Comparison of ENCODE assay signal across 10 cellular contexts in genomic region chr10:22816298-22816653, GRCh38.
DNase-seq lines count a peak whose midpoint lies in the region; ATAC-seq, FAIRE-seq and TF ChIP-seq lines count a peak whose summit lies in the region.
"Had no signal": no experiment of that assay in that cellular context is flagged by ENCODE, and none has a peak within 500 bp of the region (broad histone marks: within the 10 kb centered on the region; RNA-seq: fewer than 3 reads in every experiment).

No MANE protein-coding gene starts in this region.

- H3K27ac Mint-ChIP-seq in HFFc6 = peak overlapping the region; percentile 97
- H3K27ac Mint-ChIP-seq in T-helper 2 cell treated with Interferon-gamma antibody and Interleukin-4, amounts not matched to agents 5 μg/mL and 100 μg/mL, for 36 hours = no peak overlapping the region

- no peaks in the 10 kb centered on the region for H3K9me3 Mint-ChIP-seq in HFFc6
- H3K9me3 Mint-ChIP-seq in T-helper 2 cell treated with Interferon-gamma antibody and Interleukin-4, amounts not matched to agents 5 μg/mL and 100 μg/mL, for 36 hours = no peaks in the 10 kb centered on the region

- H3K4me3 ChIP-seq in AG10803 (ENCODE audit: low read length) = no peak overlapping the region
- H3K4me3 ChIP-seq: heart right ventricle, vagina had no signal

- peak overlapping the region; percentile 60 for H3K4me3 Mint-ChIP-seq in HFFc6
- no peak overlapping the region for H3K4me3 Mint-ChIP-seq in T-helper 2 cell treated with Interferon-gamma antibody and Interleukin-4, amounts not matched to agents 5 μg/mL and 100 μg/mL, for 36 hours

- peaks cover 35% of the 10 kb centered on the region for H3K4me1 Mint-ChIP-seq in HFFc6 (ENCODE audit: low read depth)
- peaks cover 5% of the 10 kb centered on the region for H3K4me1 Mint-ChIP-seq in T-helper 2 cell treated with Interferon-gamma antibody and Interleukin-4, amounts not matched to agents 5 μg/mL and 100 μg/mL, for 36 hours (ENCODE audit: low read depth)

- ATAC-seq in HG02588 (IDR thresholded peaks at IDR 0.05; ENCODE audit: unreplicated experiment) = no peak

- no peak for FAIRE-seq in frontal cortex (lab: Jason Lieb, UNC)

- DNase-seq in AG10803 (ENCODE audit: low read depth) = peak; percentile 92
- DNase-seq in HFFc6 = peak; percentile 91
- peak; percentile 69 for DNase-seq in SW480 (ENCODE audit: low spot score)
- peak; percentile 59 for DNase-seq in hepatic stellate cell (ENCODE audit: low spot score)
- DNase-seq in frontal cortex (ENCODE audit: low spot score in 2 of 2) = no peak
- DNase-seq in T-helper 2 cell treated with Interferon-gamma antibody and Interleukin-4, amounts not matched to agents 5 μg/mL and 100 μg/mL, for 36 hours (ENCODE audit: low spot score) = no peak
- DNase-seq in stimulated activated CD4-positive, alpha-beta T cell treated with anti-CD3 and anti-CD28 coated beads, Interleukin-2, amount 100 ng/mL, for 24 hours = no peak
- DNase-seq: heart right ventricle had no signal

- no peaks in the 10 kb centered on the region for H3K27me3 Mint-ChIP-seq in HFFc6 (ENCODE audit: insufficient read depth)
- peaks cover 10% of the 10 kb centered on the region for H3K27me3 Mint-ChIP-seq in T-helper 2 cell treated with Interferon-gamma antibody and Interleukin-4, amounts not matched to agents 5 μg/mL and 100 μg/mL, for 36 hours (ENCODE audit: low read depth)

- peaks cover 5% of the 10 kb centered on the region; the same call in 1 of the 2 replicates for H3K36me3 Mint-ChIP-seq in HFFc6 (ENCODE audit: low read depth)
- no peaks in the 10 kb centered on the region for H3K36me3 Mint-ChIP-seq in T-helper 2 cell treated with Interferon-gamma antibody and Interleukin-4, amounts not matched to agents 5 μg/mL and 100 μg/mL, for 36 hours (ENCODE audit: low read depth)

- TF ChIP-seq CTCF in AG10803 (conservative IDR thresholded peaks at IDR 0.05; ENCODE audit: low read length) (no peak), HFFc6 (IDR thresholded peaks at IDR 0.05) (no peak)

Comparison
In these comparisons a context has a peak if more than half of its experiments do, and no peak if none do; other contexts are left out.
1. DNase-seq: peak in AG10803 (single experiment), HFFc6 (single experiment), SW480 (single experiment) and hepatic stellate cell (single experiment); none in frontal cortex (0 of 2), T-helper 2 cell treated with Interferon-gamma antibody and Interleukin-4, amounts not matched to agents 5 μg/mL and 100 μg/mL, for 36 hours (single experiment) and stimulated activated CD4-positive, alpha-beta T cell treated with anti-CD3 and anti-CD28 coated beads, Interleukin-2, amount 100 ng/mL, for 24 hours (0 of 2).